In genomic region chr16:89278441-89279240, GRCh38 we compare ENCODE assay signal across 18 cellular contexts.
"Had no signal": no experiment of that assay in that cellular context is flagged by ENCODE, and none has a peak within 500 bp of the region (broad histone marks: within the 10 kb centered on the region; RNA-seq: fewer than 3 reads in every experiment).

No MANE protein-coding gene starts in this region.

- H3K27ac Mint-ChIP-seq: activated CD4-positive, alpha-beta memory T cell treated with anti-CD3 and anti-CD28 coated beads for 36 hours; activated CD4-positive, alpha-beta T cell treated with anti-CD3 and anti-CD28 coated beads for 36 hours; activated T-cell treated with anti-CD3 and anti-CD28 coated beads, Interleukin-2, amount 50 U/mL, for 72 hours; neural progenitor cell; type B pancreatic cell had no signal

- H3K27me3 Mint-ChIP-seq: activated CD4-positive, alpha-beta memory T cell treated with anti-CD3 and anti-CD28 coated beads for 36 hours; activated CD4-positive, alpha-beta T cell treated with anti-CD3 and anti-CD28 coated beads for 36 hours; type B pancreatic cell had no signal

- H3K9me3 Mint-ChIP-seq: activated CD4-positive, alpha-beta memory T cell treated with anti-CD3 and anti-CD28 coated beads for 36 hours; activated T-cell treated with anti-CD3 and anti-CD28 coated beads, Interleukin-2, amount 50 U/mL, for 72 hours; neural progenitor cell; type B pancreatic cell had no signal

- H3K36me3 ChIP-seq: neural progenitor cell had no signal

- H3K9ac ChIP-seq: neural progenitor cell had no signal

- H3K4me2 ChIP-seq: hepatocyte, neural progenitor cell had no signal

- H3K4me1 ChIP-seq: colonic mucosa, esophagus muscularis mucosa, neural progenitor cell, pancreas, suprapubic skin had no signal

- H3K4me3 ChIP-seq: adrenal gland, colonic mucosa, esophagus muscularis mucosa, hepatocyte, neural progenitor cell, pancreas, suprapubic skin had no signal

- FAIRE-seq: pancreas had no signal

- H3K9me3 ChIP-seq: adrenal gland, colonic mucosa, esophagus muscularis mucosa, pancreas, suprapubic skin had no signal

- DNase-seq: activated CD4-positive, alpha-beta memory T cell treated with anti-CD3 and anti-CD28 coated beads for 36 hours; activated CD4-positive, alpha-beta T cell treated with anti-CD3 and anti-CD28 coated beads for 36 hours; activated gamma-delta T cell treated with Interleukin-2 at 50 U/mL for 16 hours; activated T-cell treated with anti-CD3 and anti-CD28 coated beads, Interleukin-2, amount 50 U/mL, for 72 hours; adrenal gland; colonic mucosa; islet precursor cell; mammary epithelial cell; stimulated activated CD4-positive, alpha-beta T cell treated with anti-CD3 and anti-CD28 coated beads, Interleukin-2, amount 100 ng/mL, for 48 hours; stimulated activated naive CD4-positive, alpha-beta T cell treated with Interleukin-2 at 50 U/mL for 16 hours; T-helper 2 cell had no signal

- H2AFZ ChIP-seq: hepatocyte, neural progenitor cell had no signal

- H3K27ac ChIP-seq: colonic mucosa, esophagus muscularis mucosa, hepatocyte, neural progenitor cell, pancreas, suprapubic skin had no signal

- H3K4me1 Mint-ChIP-seq: activated CD4-positive, alpha-beta T cell treated with anti-CD3 and anti-CD28 coated beads for 36 hours had no signal

- H3K4me3 Mint-ChIP-seq: activated CD4-positive, alpha-beta memory T cell treated with anti-CD3 and anti-CD28 coated beads for 36 hours; activated CD4-positive, alpha-beta T cell treated with anti-CD3 and anti-CD28 coated beads for 36 hours; activated T-cell treated with anti-CD3 and anti-CD28 coated beads, Interleukin-2, amount 50 U/mL, for 72 hours; neural progenitor cell; type B pancreatic cell had no signal

- ATAC-seq: activated CD4-positive, alpha-beta T cell treated with anti-CD3 and anti-CD28 coated beads for 36 hours; activated T-cell treated with anti-CD3 and anti-CD28 coated beads, Interleukin-2, amount 50 U/mL, for 72 hours; left lobe of liver had no signal

- H3K27me3 ChIP-seq: adrenal gland, colonic mucosa, esophagus muscularis mucosa, hepatocyte, neural progenitor cell, pancreas, suprapubic skin had no signal
